Comparison of ENCODE assay signal across 14 cellular contexts in the genomic region with DNA sequence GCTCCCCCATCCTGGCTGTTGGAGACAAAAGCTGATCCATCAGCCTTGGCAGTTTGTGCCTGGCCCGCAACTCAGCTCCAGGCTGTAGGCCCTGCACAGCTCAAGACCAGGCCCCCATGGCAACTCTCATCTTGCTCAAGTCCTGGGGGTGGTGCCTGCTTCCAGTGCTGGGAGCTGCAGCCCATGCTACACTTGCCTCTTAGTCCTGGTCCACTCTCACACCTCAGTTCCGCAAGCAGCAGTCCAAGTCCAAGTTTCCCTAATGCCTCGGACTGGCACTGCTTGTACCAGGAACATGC.
"Had no signal": no experiment of that assay in that cellular context is flagged by ENCODE, and none has a peak within 500 bp of the region (broad histone marks: within the 10 kb centered on the region; RNA-seq: fewer than 3 reads in every experiment).

No MANE protein-coding gene starts in this region.

- H3K9me3 Mint-ChIP-seq: activated naive CD4-positive, alpha-beta T cell treated with anti-CD3 and anti-CD28 coated beads for 36 hours; natural killer cell treated with Interleukin-12 subunit alpha and Interleukin-12 subunit beta and Interleukin-15 and Interleukin-18, amount 100 ng/mL, for 72 hours had no signal

- H3K27ac ChIP-seq: adrenal gland, hepatocyte, SJSA1, upper lobe of right lung had no signal

- H3K27me3 ChIP-seq: adrenal gland, SJSA1, spleen, upper lobe of right lung had no signal

- DNase-seq: activated naive CD4-positive, alpha-beta T cell treated with anti-CD3 and anti-CD28 coated beads for 36 hours; activated T-cell treated with anti-CD3 and anti-CD28 coated beads for 4 hours; adrenal gland; effector CD4-positive, alpha-beta T cell; foreskin fibroblast; left cardiac atrium; spleen; stimulated activated CD4-positive, alpha-beta T cell treated with anti-CD3 and anti-CD28 coated beads, Interleukin-4, amount 100 ng/mL, for 4 hours; stimulated activated naive CD4-positive, alpha-beta T cell; T-helper 17 cell; upper lobe of right lung had no signal

- H2AFZ ChIP-seq: hepatocyte had no signal

- H3K27ac Mint-ChIP-seq: activated naive CD4-positive, alpha-beta T cell treated with anti-CD3 and anti-CD28 coated beads for 36 hours; natural killer cell treated with Interleukin-12 subunit alpha and Interleukin-12 subunit beta and Interleukin-15 and Interleukin-18, amount 100 ng/mL, for 72 hours had no signal

- ATAC-seq: left cardiac atrium, T-helper 17 cell had no signal

- H3K4me3 Mint-ChIP-seq: activated naive CD4-positive, alpha-beta T cell treated with anti-CD3 and anti-CD28 coated beads for 36 hours had no signal

- H3K4me3 ChIP-seq: adrenal gland, hepatocyte, SJSA1, spleen, upper lobe of right lung had no signal

- H3K4me2 ChIP-seq: hepatocyte had no signal

- H3K4me1 ChIP-seq: adrenal gland, SJSA1, upper lobe of right lung had no signal

- H3K9me3 ChIP-seq: adrenal gland, SJSA1, spleen, upper lobe of right lung had no signal

- H3K36me3 ChIP-seq: adrenal gland, SJSA1, spleen, upper lobe of right lung had no signal
